8 cellular contexts compared by ENCODE assay signal in genomic region chr20:1324598-1325172, GRCh38. TPM values are rescaled to one million over a fixed set of nuclear protein-coding genes. Genes with fewer than 3 reads are reported as not detected.
DNase-seq lines count a peak whose midpoint lies in the region; ATAC-seq and TF ChIP-seq lines count a peak whose summit lies in the region.

No MANE protein-coding gene starts in this region.

- H3K4me3 ChIP-seq in thyroid gland (replicated peaks in 1 of 3): peak overlapping the region in 1 of 3 donors; percentile 68

- no peaks in the 10 kb centered on the region for H3K36me3 Mint-ChIP-seq in mesothelial cell of epicardium

- H3K4me3 Mint-ChIP-seq in mesothelial cell of epicardium: no peak overlapping the region

- WGBS in thyroid gland, 2 donors: 30 to 38% methylated on average over 15 of the region's 15 CpGs

- H3K27ac ChIP-seq in thyroid gland: peak overlapping the region in 2 of 3 donors; percentile 95 to 99

- DNase-seq in AG20443 (ENCODE audit: low spot score): peak; percentile 44
- peak; percentile 39 for DNase-seq in HT1080 (ENCODE audit: low read depth)
- DNase-seq in amniotic epithelial cell (ENCODE audit: low read depth): peak; percentile 80
- DNase-seq in left colon: no peak
- peak in 1 of 2 donors; percentile 8 for DNase-seq in thyroid gland
- DNase-seq in NCI-H1092 (lab: John Stamatoyannopoulos, UW): no peak
- no peak for DNase-seq in mesothelial cell of epicardium (ENCODE audit: low spot score in 2 of 2, unreplicated experiment in 2 of 2)

- no peaks in the 10 kb centered on the region for H3K9me3 ChIP-seq in thyroid gland

- no peaks in the 10 kb centered on the region for H3K9me3 Mint-ChIP-seq in mesothelial cell of epicardium

- H3K4me1 ChIP-seq in thyroid gland: peaks cover 52 to 76% of the 10 kb centered on the region in 2 donors

- H3K27ac Mint-ChIP-seq in mesothelial cell of epicardium: no peak overlapping the region

- H3K27me3 ChIP-seq in thyroid gland: no peaks in the 10 kb centered on the region

- intact Hi-C loops in left colon (cut with DNase I, micrococcal nuclease) (loop anchor here in 1 of 2 donors (5.0 kb wide), 1 partner anchor 68 kb away; the partner anchor contains the start of gene FKBP1A), thyroid gland (cut with DNase I) (loop anchor here (2.0 kb wide), 1 partner anchor 68 kb away; the partner anchor contains the start of gene FKBP1A)

- peaks cover 12% of the 10 kb centered on the region for H3K4me1 Mint-ChIP-seq in mesothelial cell of epicardium

- H3K36me3 ChIP-seq in thyroid gland: no peaks in the 10 kb centered on the region

- ATAC-seq in left colon: peak; percentile 0
- ATAC-seq in GM21526 (IDR thresholded peaks at IDR 0.05; ENCODE audit: low FRiP score, unreplicated experiment): no peak

- H3K27me3 Mint-ChIP-seq in mesothelial cell of epicardium (ENCODE audit: low read depth): peaks cover 8% of the 10 kb centered on the region

- TF ChIP-seq CTCF in thyroid gland (IDR thresholded peaks at IDR 0.05) (no peak), mesothelial cell of epicardium (IDR thresholded peaks at IDR 0.05; ENCODE audit: unreplicated experiment) (no peak)

- no peak for TF ChIP-seq POLR2A in thyroid gland (IDR thresholded peaks at IDR 0.05)

RNA-seq across cellular contexts. Expression of gene SDCBP2, which starts 4.3 kb away (rescaled TPM):
- total RNA-seq in HT1080 (2014; rRNA removed; shearing (Covaris generic)): 0.67 and 1.1 TPM in 2 replicates
- polyA plus RNA-seq in HT1080 (2015; cell fraction: cytosol; rRNA removed): 0.89 and 1.00 TPM in 2 replicates
- polyA plus RNA-seq in HT1080 (2015; cell fraction: nucleus; rRNA removed): 1.9 and 2.9 TPM in 2 replicates
- 100 to 1,000 TPM; 262 to 489 TPM for total RNA-seq in left colon
- total RNA-seq in thyroid gland: 10 to 100 TPM; 18.0 to 37.6 (median 34.7) TPM
- 1.8 to 3.4 TPM (median 2.9 TPM) in 3 replicates for total RNA-seq in mesothelial cell of epicardium

RNA-seq across cellular contexts. Expression of gene SNPH, which starts 58.6 kb away (rescaled TPM):
- total RNA-seq in HT1080 (2014; rRNA removed; shearing (Covaris generic)): 7.3 and 7.8 TPM in 2 replicates
- 2.9 and 3.3 TPM in 2 replicates for polyA plus RNA-seq in HT1080 (2015; cell fraction: cytosol; rRNA removed)
- 4.5 and 4.6 TPM in 2 replicates for polyA plus RNA-seq in HT1080 (2015; cell fraction: nucleus; rRNA removed)
- 1 to 10 TPM; 1.4 to 2.4 TPM for total RNA-seq in left colon
- total RNA-seq in thyroid gland: 10 to 100 TPM in 3 of 4 donors, 1 to 10 TPM in 1; 9.3 to 16.2 (median 13.6) TPM
- 3.0 to 3.4 TPM (median 3.3 TPM) in 3 replicates for total RNA-seq in mesothelial cell of epicardium

Comparison
In these comparisons a context has a peak if more than half of its experiments do, and no peak if none do; other contexts are left out.
1. DNase-seq: peak in AG20443 (single experiment), HT1080 (single experiment) and amniotic epithelial cell (single experiment); none in left colon (0 of 2), NCI-H1092 (single experiment) and mesothelial cell of epicardium (0 of 2).
2. RNA of gene SDCBP2, which starts 4.3 kb away (total RNA-seq): 262 to 489 TPM in left colon; 18.0 to 37.6 TPM in thyroid gland, 1.8 to 3.4 TPM in mesothelial cell of epicardium and 0.67 to 1.1 TPM in HT1080; every median in the first group is over 4 times any median in the second.